ENCODE assay signal across 11 cellular contexts in the genomic region with DNA sequence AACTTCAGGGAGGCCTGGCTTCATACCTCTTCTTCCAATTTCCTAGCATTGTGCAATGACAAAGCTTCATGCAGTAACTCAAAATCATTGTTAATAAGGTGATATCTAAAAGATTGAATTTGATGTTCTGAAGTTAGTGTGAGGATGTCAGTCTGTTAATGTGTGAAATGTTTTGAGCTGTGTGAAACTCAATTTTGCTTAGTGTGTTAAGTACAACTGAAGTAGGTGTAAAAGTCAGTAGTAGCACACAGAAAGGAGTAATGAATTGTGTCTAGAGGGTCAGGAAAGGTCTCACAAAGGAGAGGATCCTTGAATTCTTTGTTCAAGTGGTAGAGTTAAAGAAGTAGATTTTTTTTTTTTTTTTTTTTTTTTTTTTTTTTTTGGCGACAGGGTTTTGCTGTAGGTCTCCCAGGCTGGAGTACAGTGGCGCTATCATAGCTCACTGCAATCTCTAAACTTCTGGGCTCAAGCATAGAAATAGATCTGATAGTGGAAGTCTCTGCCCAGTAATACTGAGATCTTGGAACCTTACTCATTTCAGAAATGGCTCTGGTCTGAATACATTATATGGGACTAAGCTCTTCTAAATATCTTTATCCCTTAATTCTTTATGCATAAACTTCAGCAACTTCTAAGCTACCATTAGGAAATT.
DNase-seq lines count a peak whose midpoint lies in the region; ATAC-seq and TF ChIP-seq lines count a peak whose summit lies in the region.
"Had no signal": no experiment of that assay in that cellular context is flagged by ENCODE, and none has a peak within 500 bp of the region (broad histone marks: within the 10 kb centered on the region; RNA-seq: fewer than 3 reads in every experiment).

No MANE protein-coding gene starts in this region.

- no peaks in the 10 kb centered on the region for H3K36me3 ChIP-seq in naive thymus-derived CD4-positive, alpha-beta T cell (ENCODE audit: control insufficient read depth in 2 of 3, insufficient read depth in 3 of 3, low read length in 3 of 3)
- H3K36me3 ChIP-seq in ovary: no peaks in the 10 kb centered on the region
- H3K36me3 ChIP-seq: gastrocnemius medialis had no signal

- H3K27ac Mint-ChIP-seq in naive thymus-derived CD4-positive, alpha-beta T cell: peak overlapping the region in 2 of 9 donors; percentile 2 to 20

- WGBS in ovary, 3 donors: 84 to 100% (median 86%) methylated on average over 2 of the region's 2 CpGs

- TF ChIP-seq POLR2A in ovary (IDR thresholded peaks at IDR 0.05): no peak

- H3K27me3 ChIP-seq in naive thymus-derived CD4-positive, alpha-beta T cell (ENCODE audit: control insufficient read depth in 2 of 2, insufficient read depth in 2 of 2, low read length in 2 of 2): no peaks in the 10 kb centered on the region
- no peaks in the 10 kb centered on the region for H3K27me3 ChIP-seq in ovary
- H3K27me3 ChIP-seq: gastrocnemius medialis had no signal

- peak; percentile 57 to 68 for ATAC-seq in activated T-cell treated with anti-CD3 and anti-CD28 coated beads, Interleukin-2, amount 50 U/mL, for 4 hours
- ATAC-seq in HG02610 (IDR thresholded peaks at IDR 0.05; ENCODE audit: unreplicated experiment): peak; percentile 89
- ATAC-seq in HG03469 (IDR thresholded peaks at IDR 0.05; ENCODE audit: unreplicated experiment): peak; percentile 74
- peak; percentile 85 for ATAC-seq in stimulated activated naive CD8-positive, alpha-beta T cell treated with anti-CD3 and anti-CD28 coated beads, Interleukin-15, Interleukin-2, amounts not matched to agents 100 U/mL and 50 U/mL, for 24 hours
- no peak for ATAC-seq in naive thymus-derived CD4-positive, alpha-beta T cell
- ATAC-seq: gastrocnemius medialis, Panc1 had no signal

- H3K4me1 Mint-ChIP-seq in activated T-cell treated with anti-CD3 and anti-CD28 coated beads, Interleukin-2, amount 50 U/mL, for 4 hours (ENCODE audit: low read depth): peaks cover 63% of the 10 kb centered on the region
- peaks cover 24 to 83% (median 63%) of the 10 kb centered on the region in 7 donors for H3K4me1 Mint-ChIP-seq in naive thymus-derived CD4-positive, alpha-beta T cell

- H3K27me3 Mint-ChIP-seq in activated T-cell treated with anti-CD3 and anti-CD28 coated beads, Interleukin-2, amount 50 U/mL, for 4 hours (ENCODE audit: low read depth): no peaks in the 10 kb centered on the region
- no peaks in the 10 kb centered on the region for H3K27me3 Mint-ChIP-seq in naive thymus-derived CD4-positive, alpha-beta T cell

- DNase-seq in activated T-cell treated with anti-CD3 and anti-CD28 coated beads, Interleukin-2, amount 50 U/mL, for 4 hours: no peak
- DNase-seq in activated T-cell treated with anti-CD3 and anti-CD28 coated beads for 4 hours (no peak), islet precursor cell (no peak), ovary (no peak)
- no peak for DNase-seq in stimulated activated naive CD8-positive, alpha-beta T cell treated with anti-CD3 and anti-CD28 coated beads, Interleukin-15, Interleukin-2, amounts not matched to agents 100 U/mL and 50 U/mL, for 24 hours
- no peak for DNase-seq in naive thymus-derived CD4-positive, alpha-beta T cell
- DNase-seq: activated CD4-positive, alpha-beta T cell treated with anti-CD3 and anti-CD28 coated beads for 4 hours; gastrocnemius medialis had no signal

- TF ChIP-seq EP300 in ovary (IDR thresholded peaks at IDR 0.05): no peak

- intact Hi-C loops in naive thymus-derived CD4-positive, alpha-beta T cell (cut with micrococcal nuclease): no loop called here
- intact Hi-C loops in ovary (cut with DNase I): no loop called here

- CTCF ChIA-PET in naive thymus-derived CD4-positive, alpha-beta T cell (lab: Charles Lee): interaction anchor here (0.7 kb wide), 1 partner anchor 10 kb away, joined by 3 read pairs; no protein-coding TSS in a partner anchor

- H3K4me1 ChIP-seq in naive thymus-derived CD4-positive, alpha-beta T cell (ENCODE audit: control insufficient read depth in 2 of 2, insufficient read depth in 2 of 2, low read length in 2 of 2): peaks cover 10 to 11% of the 10 kb centered on the region in 2 donors
- H3K4me1 ChIP-seq in ovary (ENCODE audit: insufficient read depth): no peaks in the 10 kb centered on the region
- H3K4me1 ChIP-seq: gastrocnemius medialis had no signal

- POLR2A ChIA-PET in naive thymus-derived CD4-positive, alpha-beta T cell (lab: Charles Lee): interaction anchor here (0.6 kb wide), 2 partner anchors 175 to 1809 kb away, joined by 4 read pairs; no protein-coding TSS in a partner anchor

- no peaks in the 10 kb centered on the region for H3K9me3 Mint-ChIP-seq in activated T-cell treated with anti-CD3 and anti-CD28 coated beads, Interleukin-2, amount 50 U/mL, for 4 hours
- peaks cover 0 to 2% (median 0%) of the 10 kb centered on the region in 11 donors for H3K9me3 Mint-ChIP-seq in naive thymus-derived CD4-positive, alpha-beta T cell

- no peak overlapping the region for H3K4me3 ChIP-seq in naive thymus-derived CD4-positive, alpha-beta T cell (ENCODE audit: low read length)
- H3K4me3 ChIP-seq in ovary: no peak overlapping the region
- H3K4me3 ChIP-seq: gastrocnemius medialis had no signal

- peaks cover 14% of the 10 kb centered on the region for H3K36me3 Mint-ChIP-seq in activated T-cell treated with anti-CD3 and anti-CD28 coated beads, Interleukin-2, amount 50 U/mL, for 4 hours (ENCODE audit: insufficient read depth)
- H3K36me3 Mint-ChIP-seq in naive thymus-derived CD4-positive, alpha-beta T cell: peaks cover 0 to 26% (median 21%) of the 10 kb centered on the region in 5 donors

- TF ChIP-seq CTCF in ovary (IDR thresholded peaks at IDR 0.05): no peak

- H3K4me3 Mint-ChIP-seq in activated T-cell treated with anti-CD3 and anti-CD28 coated beads, Interleukin-2, amount 50 U/mL, for 4 hours: no peak overlapping the region
- H3K4me3 Mint-ChIP-seq in naive thymus-derived CD4-positive, alpha-beta T cell: peak overlapping the region in 1 of 10 donors; percentile 43

- no peak overlapping the region for H3K27ac ChIP-seq in naive thymus-derived CD4-positive, alpha-beta T cell (ENCODE audit: low read depth, low read length)
- no peak overlapping the region for H3K27ac ChIP-seq in ovary
- H3K27ac ChIP-seq: gastrocnemius medialis had no signal

- no peaks in the 10 kb centered on the region for H3K9me3 ChIP-seq in naive thymus-derived CD4-positive, alpha-beta T cell (ENCODE audit: control insufficient read depth in 2 of 3, low read length in 3 of 3)
- no peaks in the 10 kb centered on the region for H3K9me3 ChIP-seq in ovary
- H3K9me3 ChIP-seq: gastrocnemius medialis had no signal
